In the genomic region with DNA sequence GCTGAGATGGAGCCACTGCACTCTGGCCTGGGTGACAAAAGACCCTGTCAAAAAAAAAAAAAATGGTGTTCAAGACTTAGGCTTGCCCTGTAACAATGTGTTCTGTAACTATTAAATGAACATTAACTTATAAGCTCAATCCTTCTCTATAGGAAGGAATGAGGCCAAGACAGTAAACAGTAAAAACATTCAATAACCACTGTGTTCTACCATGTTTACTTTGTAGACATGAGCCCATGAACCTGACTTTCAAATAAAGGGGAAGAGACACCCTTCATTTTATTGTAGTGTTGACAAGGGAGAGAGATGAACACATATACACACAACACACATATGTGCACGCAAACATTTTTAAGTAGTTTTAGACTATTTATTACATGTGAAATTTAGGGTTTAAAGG, we compare ENCODE assay signal across 28 cellular contexts.
"Had no signal": no experiment of that assay in that cellular context is flagged by ENCODE, and none has a peak within 500 bp of the region (broad histone marks: within the 10 kb centered on the region; RNA-seq: fewer than 3 reads in every experiment).

No MANE protein-coding gene starts in this region.

- H3K36me3 ChIP-seq: esophagus squamous epithelium, gastrocnemius medialis, heart right ventricle, left lung, lower lobe of right lung had no signal

- FAIRE-seq: colon, endometrium, islet of Langerhans, keratinocyte had no signal

- H3K9me3 Mint-ChIP-seq: mesothelial cell of epicardium, naive B cell had no signal

- ATAC-seq: esophagus mucosa, gastrocnemius medialis, heart right ventricle, left cardiac atrium, left lung, left ventricle myocardium superior, lower lobe of right lung, mucosa of descending colon had no signal

- DNase-seq: dermis blood vessel endothelial cell; dorsolateral prefrontal cortex; effector CD4-positive, alpha-beta T cell; effector memory CD4-positive, alpha-beta T cell; erythroblast; esophagus squamous epithelium; foreskin fibroblast; foreskin melanocyte; gastrocnemius medialis; glutamatergic neuron; head of caudate nucleus; heart right ventricle; hippocampal formation; left cardiac atrium; left lung; left ventricle myocardium superior; lower lobe of right lung; mesenchymal stem cell; mucosa of descending colon; naive B cell had no signal

- H3K4me1 Mint-ChIP-seq: naive B cell had no signal

- H3K4me3 Mint-ChIP-seq: mesothelial cell of epicardium, naive B cell had no signal

- H3K27me3 ChIP-seq: dorsolateral prefrontal cortex, esophagus squamous epithelium, gastrocnemius medialis, heart right ventricle, left lung had no signal

- H3K4me3 ChIP-seq: coronary artery, dorsolateral prefrontal cortex, esophagus squamous epithelium, gastrocnemius medialis, heart right ventricle, left lung, lower lobe of right lung, mucosa of descending colon had no signal

- H3K9me3 ChIP-seq: esophagus squamous epithelium, gastrocnemius medialis, heart right ventricle, left lung, lower lobe of right lung, mucosa of descending colon had no signal

- H3K36me3 Mint-ChIP-seq: mesothelial cell of epicardium, naive B cell had no signal

- H3K27ac Mint-ChIP-seq: mesothelial cell of epicardium, naive B cell had no signal

- H3K4me1 ChIP-seq: esophagus squamous epithelium, gastrocnemius medialis had no signal

- H3K27ac ChIP-seq: coronary artery, dorsolateral prefrontal cortex, epithelial cell of prostate, esophagus squamous epithelium, gastrocnemius medialis, heart right ventricle, left lung, lower lobe of right lung had no signal
